10 cellular contexts compared by ENCODE assay signal in genomic region chr11:1825039-1825740, GRCh38. TPM values are rescaled to one million over a fixed set of nuclear protein-coding genes. Genes with fewer than 3 reads are reported as not detected.
DNase-seq lines count a peak whose midpoint lies in the region; ATAC-seq and TF ChIP-seq lines count a peak whose summit lies in the region.
"Had no signal": no experiment of that assay in that cellular context is flagged by ENCODE, and none has a peak within 500 bp of the region (broad histone marks: within the 10 kb centered on the region; RNA-seq: fewer than 3 reads in every experiment).

No MANE protein-coding gene starts in this region.

- peaks cover 2% of the 10 kb centered on the region for H3K27me3 Mint-ChIP-seq in activated CD8-positive, alpha-beta memory T cell treated with anti-CD3 and anti-CD28 coated beads, Interleukin-2, amount 10 ng/mL, durations not matched to agents 7 days and 5 days
- H3K27me3 Mint-ChIP-seq: IgD-negative memory B cell had no signal

- H3K36me3 Mint-ChIP-seq in activated CD8-positive, alpha-beta memory T cell treated with anti-CD3 and anti-CD28 coated beads, Interleukin-2, amount 10 ng/mL, durations not matched to agents 7 days and 5 days = no peaks in the 10 kb centered on the region
- H3K36me3 Mint-ChIP-seq: CD4-positive, CD25-positive, alpha-beta regulatory T cell; IgD-negative memory B cell had no signal

- H3K4me3 Mint-ChIP-seq in activated CD8-positive, alpha-beta memory T cell treated with anti-CD3 and anti-CD28 coated beads, Interleukin-2, amount 10 ng/mL, durations not matched to agents 7 days and 5 days = no peak overlapping the region
- H3K4me3 Mint-ChIP-seq: CD4-positive, CD25-positive, alpha-beta regulatory T cell; IgD-negative memory B cell had no signal

- peaks cover 17% of the 10 kb centered on the region for H3K4me1 ChIP-seq in testis

- no peaks in the 10 kb centered on the region for H3K79me2 ChIP-seq in SU-DHL-6 (ENCODE audit: insufficient read depth, low read length)

- H3K9me3 ChIP-seq in SU-DHL-6 (ENCODE audit: insufficient read depth, low read length) = no peaks in the 10 kb centered on the region
- no peaks in the 10 kb centered on the region for H3K9me3 ChIP-seq in testis

- no peaks in the 10 kb centered on the region for H4K20me1 ChIP-seq in SU-DHL-6 (ENCODE audit: low read depth, low read length)

- no peak overlapping the region for H2AFZ ChIP-seq in SU-DHL-6 (ENCODE audit: low read depth, low read length, severe bottlenecking)

- no peak for TF ChIP-seq POLR2A in testis (IDR thresholded peaks at IDR 0.05)

- intact Hi-C loops in testis (cut with DNase I; ENCODE audit: low total_unique reads) = no loop called here

- H3K27me3 ChIP-seq in SU-DHL-6 (ENCODE audit: low read length) = no peaks in the 10 kb centered on the region
- no peaks in the 10 kb centered on the region for H3K27me3 ChIP-seq in testis

- ATAC-seq in activated CD8-positive, alpha-beta memory T cell treated with anti-CD3 and anti-CD28 coated beads, Interleukin-2, amount 10 ng/mL, durations not matched to agents 7 days and 5 days = peak; percentile 32

- H3K4me2 ChIP-seq in SU-DHL-6 (ENCODE audit: low read depth, low read length, poor library complexity, severe bottlenecking) = no peak overlapping the region

- no peaks in the 10 kb centered on the region for H3K9me3 Mint-ChIP-seq in activated CD8-positive, alpha-beta memory T cell treated with anti-CD3 and anti-CD28 coated beads, Interleukin-2, amount 10 ng/mL, durations not matched to agents 7 days and 5 days (ENCODE audit: low read depth)

- H3K27ac Mint-ChIP-seq in activated CD8-positive, alpha-beta memory T cell treated with anti-CD3 and anti-CD28 coated beads, Interleukin-2, amount 10 ng/mL, durations not matched to agents 7 days and 5 days = no peak overlapping the region
- H3K27ac Mint-ChIP-seq: CD4-positive, CD25-positive, alpha-beta regulatory T cell; IgD-negative memory B cell had no signal

- no peaks in the 10 kb centered on the region for H3F3A ChIP-seq in SU-DHL-6 (ENCODE audit: insufficient read depth)

- peak; percentile 39 for DNase-seq in activated CD8-positive, alpha-beta memory T cell treated with anti-CD3 and anti-CD28 coated beads, Interleukin-2, amount 10 ng/mL, durations not matched to agents 7 days and 5 days
- no peak for DNase-seq in activated CD8-positive, alpha-beta memory T cell treated with anti-CD3 and anti-CD28 coated beads for 24 hours
- peak; percentile 25 for DNase-seq in iPS DF 4.7 (ENCODE audit: extremely low read depth, low spot score)
- peak; percentile 52 for DNase-seq in testis
- no peak for DNase-seq in NCI-H2029 treated with DMSO at 0.1 percent for 48 hours (lab: John Stamatoyannopoulos, UW)
- DNase-seq in SIG-M5 treated with dmso at 0.1 percent for 504 hours (lab: John Stamatoyannopoulos, UW; ENCODE audit: unreplicated experiment) = no peak
- DNase-seq in dedifferentiated amniotic fluid mesenchymal stem cell (ENCODE audit: extremely low spot score) = no peak
- DNase-seq: CD4-positive, CD25-positive, alpha-beta regulatory T cell had no signal

- no peak overlapping the region for H3K9ac ChIP-seq in SU-DHL-6 (ENCODE audit: low read length)

- no peaks in the 10 kb centered on the region for H3K4me1 Mint-ChIP-seq in activated CD8-positive, alpha-beta memory T cell treated with anti-CD3 and anti-CD28 coated beads, Interleukin-2, amount 10 ng/mL, durations not matched to agents 7 days and 5 days
- H3K4me1 Mint-ChIP-seq: CD4-positive, CD25-positive, alpha-beta regulatory T cell had no signal

- H3K36me3 ChIP-seq in SU-DHL-6 (ENCODE audit: low read length) (no peaks in the 10 kb centered on the region), testis (ENCODE audit: low read depth, missing control alignments) (no peaks in the 10 kb centered on the region)

- H3K4me3 ChIP-seq in SU-DHL-6 (ENCODE audit: insufficient read depth, low read length, poor library complexity, severe bottlenecking) (no peak overlapping the region), testis (no peak overlapping the region)

- H3K9me2 ChIP-seq in SU-DHL-6 (replicated peaks; ENCODE audit: insufficient read depth, low read length) = no peaks in the 10 kb centered on the region

- no peak overlapping the region for H3K27ac ChIP-seq in SU-DHL-6 (ENCODE audit: low read depth, low read length)
- no peak overlapping the region for H3K27ac ChIP-seq in testis

- TF ChIP-seq CTCF in SU-DHL-6 (IDR thresholded peaks at IDR 0.05; ENCODE audit: insufficient read depth, low read length, poor library complexity, severe bottlenecking) (peak; percentile 76), testis (IDR thresholded peaks at IDR 0.05) (peak in 2 of 3 experiments; percentile 7 to 20)

- CTCF ChIA-PET in activated CD8-positive, alpha-beta memory T cell treated with anti-CD3 and anti-CD28 coated beads, Interleukin-2, amount 10 ng/mL, durations not matched to agents 7 days and 5 days (lab: Charles Lee) = interaction anchor here (0.6 to 2.2 kb wide), 6 partner anchors 20 to 326 kb away, joined by 3 to 21 read pairs (median 4); no protein-coding TSS in a partner anchor

- 78% methylated on average over 25 of the region's 26 CpGs; no CpG with 5 or more reads in 1 of the 2 donors for WGBS in testis, 2 donors

RNA-seq across cellular contexts. Expression of gene SYT8, which starts 9.6 kb away (rescaled TPM):
- not detected for total RNA-seq in activated CD8-positive, alpha-beta memory T cell treated with anti-CD3 and anti-CD28 coated beads, Interleukin-2, amount 10 ng/mL, durations not matched to agents 7 days and 5 days
- total RNA-seq in testis = 1 to 10 TPM; 1.7 to 2.7 TPM
- 0.98 TPM for polyA plus RNA-seq in testis (ENCODE audit: insufficient read depth, low read depth, low replicate concordance)
- total RNA-seq: CD4-positive, CD25-positive, alpha-beta regulatory T cell had no signal
- polyA plus RNA-seq: CD4-positive, CD25-positive, alpha-beta regulatory T cell; IgD-negative memory B cell had no signal

RNA-seq across cellular contexts. Expression of gene TNNI2, which starts 13.6 kb away (rescaled TPM):
- 1 to 10 TPM in 1 of 2 experiments, not detected in 1; 1.0 TPM for total RNA-seq in activated CD8-positive, alpha-beta memory T cell treated with anti-CD3 and anti-CD28 coated beads, Interleukin-2, amount 10 ng/mL, durations not matched to agents 7 days and 5 days
- total RNA-seq in testis = not detected
- polyA plus RNA-seq in testis (ENCODE audit: insufficient read depth, low read depth, low replicate concordance) = 8.6 TPM
- total RNA-seq: CD4-positive, CD25-positive, alpha-beta regulatory T cell had no signal
- polyA plus RNA-seq: CD4-positive, CD25-positive, alpha-beta regulatory T cell had no signal

RNA-seq across cellular contexts. Expression of gene LSP1, which starts 27.7 kb away (rescaled TPM):
- 100 to 1,000 TPM; 574 to 702 TPM for total RNA-seq in activated CD8-positive, alpha-beta memory T cell treated with anti-CD3 and anti-CD28 coated beads, Interleukin-2, amount 10 ng/mL, durations not matched to agents 7 days and 5 days
- 10 to 100 TPM; 13.0 to 19.9 TPM for total RNA-seq in testis
- 50.1 TPM for polyA plus RNA-seq in testis (ENCODE audit: insufficient read depth, low read depth, low replicate concordance)

Comparison
In these comparisons a context has a peak if more than half of its experiments do, and no peak if none do; other contexts are left out.
1. DNase-seq: peak in activated CD8-positive, alpha-beta memory T cell treated with anti-CD3 and anti-CD28 coated beads, Interleukin-2, amount 10 ng/mL, durations not matched to agents 7 days and 5 days (single experiment), iPS DF 4.7 (single experiment) and testis (single experiment); none in activated CD8-positive, alpha-beta memory T cell treated with anti-CD3 and anti-CD28 coated beads for 24 hours (single experiment), NCI-H2029 treated with DMSO at 0.1 percent for 48 hours (single experiment), SIG-M5 treated with dmso at 0.1 percent for 504 hours (single experiment) and dedifferentiated amniotic fluid mesenchymal stem cell (single experiment).
2. RNA of gene LSP1, which starts 27.7 kb away (total RNA-seq): 574 to 702 TPM in activated CD8-positive, alpha-beta memory T cell treated with anti-CD3 and anti-CD28 coated beads, Interleukin-2, amount 10 ng/mL, durations not matched to agents 7 days and 5 days; 13.0 to 19.9 TPM in testis; every median in the first group is over 10 times any median in the second.